In the genomic region with DNA sequence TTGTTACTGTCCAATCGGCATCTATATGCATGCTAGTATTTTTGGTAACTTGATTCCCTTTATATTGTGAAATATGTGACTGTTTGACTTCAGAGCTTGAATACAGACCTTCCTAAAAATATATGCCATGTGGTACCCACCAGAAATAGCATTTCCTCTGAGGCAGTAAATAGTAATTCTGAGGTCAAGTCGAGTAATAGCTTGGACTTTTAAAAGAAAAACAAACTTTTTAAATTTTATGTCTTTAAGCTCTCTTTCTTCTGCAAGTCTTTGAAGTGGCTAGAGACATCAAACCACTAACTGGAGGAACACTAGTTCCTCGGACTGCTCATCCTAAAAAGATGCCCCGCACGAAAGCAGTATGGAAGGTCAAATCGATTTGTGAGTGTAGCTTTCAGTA, we compare ENCODE assay signal across 33 cellular contexts.
"Had no signal": no experiment of that assay in that cellular context is flagged by ENCODE, and none has a peak within 500 bp of the region (broad histone marks: within the 10 kb centered on the region; RNA-seq: fewer than 3 reads in every experiment).

No MANE protein-coding gene starts in this region.

- H2AFZ ChIP-seq: PC-9 had no signal

- H3K9ac ChIP-seq: KMS-11 had no signal

- H3K4me3 ChIP-seq: PC-9 had no signal

- H3K36me3 ChIP-seq: brain microvascular endothelial cell, WERI-Rb-1 had no signal

- H3K4me1 Mint-ChIP-seq: activated naive CD8-positive, alpha-beta T cell treated with anti-CD3 and anti-CD28 coated beads for 36 hours; activated T-helper 17 cell treated with anti-CD3 and anti-CD28 coated beads, Interleukin-2, amount 50 U/mL, for 72 hours had no signal

- H3K4me2 ChIP-seq: KMS-11, PC-9 had no signal

- ATAC-seq: activated CD8-positive, alpha-beta T cell treated with anti-CD3 and anti-CD28 coated beads for 36 hours; activated T-cell treated with anti-CD3 and anti-CD28 coated beads, Interleukin-2, amount 50 U/mL, for 72 hours; activated T-helper 17 cell treated with anti-CD3 and anti-CD28 coated beads, Interleukin-2, amount 50 U/mL, for 72 hours had no signal

- H3K27ac Mint-ChIP-seq: activated CD8-positive, alpha-beta T cell treated with anti-CD3 and anti-CD28 coated beads for 36 hours; activated naive CD8-positive, alpha-beta T cell treated with anti-CD3 and anti-CD28 coated beads for 36 hours; activated T-cell treated with anti-CD3 and anti-CD28 coated beads, Interleukin-2, amount 50 U/mL, for 72 hours; activated T-helper 17 cell treated with anti-CD3 and anti-CD28 coated beads, Interleukin-2, amount 50 U/mL, for 72 hours had no signal

- H3K9me3 Mint-ChIP-seq: activated CD8-positive, alpha-beta T cell treated with anti-CD3 and anti-CD28 coated beads for 36 hours; activated naive CD8-positive, alpha-beta T cell treated with anti-CD3 and anti-CD28 coated beads for 36 hours; activated T-cell treated with anti-CD3 and anti-CD28 coated beads, Interleukin-2, amount 50 U/mL, for 72 hours had no signal

- H3K27me3 ChIP-seq: brain microvascular endothelial cell had no signal

- H3K27ac ChIP-seq: brain microvascular endothelial cell, KMS-11, PC-9, WERI-Rb-1 had no signal

- DNase-seq: activated CD4-positive, alpha-beta T cell treated with anti-CD3 and anti-CD28 coated beads for 1 hour; activated CD4-positive, alpha-beta T cell treated with anti-CD3 and anti-CD28 coated beads for 48 hours; activated CD4-positive, CD25-positive, alpha-beta regulatory T cell; activated CD8-positive, alpha-beta T cell treated with anti-CD3 and anti-CD28 coated beads for 36 hours; activated effector memory CD4-positive, alpha-beta T cell treated with anti-CD3 and anti-CD28 coated beads, Interleukin-2, amount 50 U/mL, for 16 hours; activated naive CD4-positive, alpha-beta T cell; activated naive CD4-positive, alpha-beta T cell treated with anti-CD3 and anti-CD28 coated beads, Interleukin-2, amount 50 U/mL, for 16 hours; activated naive CD8-positive, alpha-beta T cell treated with anti-CD3 and anti-CD28 coated beads for 36 hours; activated T-cell treated with anti-CD3 and anti-CD28 coated beads, Interleukin-2, amount 50 U/mL, for 1 hour; activated T-cell treated with anti-CD3 and anti-CD28 coated beads, Interleukin-2, amount 50 U/mL, for 72 hours; amniotic stem cell; aorta; brain microvascular endothelial cell; central memory CD4-positive, alpha-beta T cell; MV-4-11; NCI-H1092 treated with DMSO at 0.1 percent for 48 hours; NCI-H146; NCI-H187; NCI-H2029 treated with DMSO at 0.1 percent for 48 hours; NCI-H2107; NCI-H2171; NCI-H510A; NCI-H526; NCI-H748 treated with DMSO at 0.1 percent for 48 hours; PC-9; Right ventricle myocardium superior; SW 1271; T-helper 1 cell; T-helper 2 cell; T-helper 9 cell; WERI-Rb-1 had no signal

- H3K36me3 Mint-ChIP-seq: activated naive CD8-positive, alpha-beta T cell treated with anti-CD3 and anti-CD28 coated beads for 36 hours had no signal

- H3K4me3 Mint-ChIP-seq: activated CD8-positive, alpha-beta T cell treated with anti-CD3 and anti-CD28 coated beads for 36 hours; activated naive CD8-positive, alpha-beta T cell treated with anti-CD3 and anti-CD28 coated beads for 36 hours; activated T-cell treated with anti-CD3 and anti-CD28 coated beads, Interleukin-2, amount 50 U/mL, for 72 hours; activated T-helper 17 cell treated with anti-CD3 and anti-CD28 coated beads, Interleukin-2, amount 50 U/mL, for 72 hours had no signal
